ENCODE assay signal across 13 cellular contexts in the genomic region with DNA sequence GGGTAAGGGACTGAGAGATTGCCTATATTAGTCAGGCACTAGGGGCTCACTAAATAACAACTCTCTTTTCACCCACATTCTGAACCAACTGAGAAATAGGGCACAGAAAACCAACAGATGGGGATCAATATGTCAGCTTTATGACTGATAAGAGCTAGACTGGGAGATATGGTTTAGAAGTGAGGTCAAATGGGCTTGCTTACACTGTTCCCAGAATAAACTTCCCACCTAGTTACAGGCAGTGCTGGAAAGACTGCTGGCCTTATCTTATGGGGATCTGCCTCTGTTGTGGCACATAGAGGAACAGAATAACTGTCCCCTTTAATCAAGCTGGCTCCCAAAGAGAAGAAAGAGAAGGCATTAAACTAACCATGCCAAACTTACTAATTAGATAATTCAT.
"Had no signal": no experiment of that assay in that cellular context is flagged by ENCODE, and none has a peak within 500 bp of the region (broad histone marks: within the 10 kb centered on the region; RNA-seq: fewer than 3 reads in every experiment).

No MANE protein-coding gene starts in this region.

- H3K27me3 ChIP-seq: adrenal gland, hepatocyte had no signal

- H3K9me3 Mint-ChIP-seq: activated naive CD4-positive, alpha-beta T cell treated with anti-CD3 and anti-CD28 coated beads, Interleukin-2, amount 50 U/mL, for 24 hours; stimulated activated naive CD8-positive, alpha-beta T cell treated with anti-CD3 and anti-CD28 coated beads, Interleukin-15, amount 100 ng/mL, for 72 hours; type B pancreatic cell had no signal

- H3K79me2 ChIP-seq: hepatocyte had no signal

- H3K27ac Mint-ChIP-seq: activated naive CD4-positive, alpha-beta T cell treated with anti-CD3 and anti-CD28 coated beads, Interleukin-2, amount 50 U/mL, for 24 hours; stimulated activated naive CD8-positive, alpha-beta T cell treated with anti-CD3 and anti-CD28 coated beads, Interleukin-15, amount 100 ng/mL, for 72 hours; type B pancreatic cell had no signal

- H3K4me3 Mint-ChIP-seq: activated CD8-positive, alpha-beta T cell treated with anti-CD3 and anti-CD28 coated beads, Interleukin-2, amount 10 ng/mL, durations not matched to agents 7 days and 5 days; activated naive CD4-positive, alpha-beta T cell treated with anti-CD3 and anti-CD28 coated beads, Interleukin-2, amount 50 U/mL, for 24 hours; stimulated activated naive CD8-positive, alpha-beta T cell treated with anti-CD3 and anti-CD28 coated beads, Interleukin-15, amount 100 ng/mL, for 72 hours; type B pancreatic cell had no signal

- H3K36me3 Mint-ChIP-seq: type B pancreatic cell had no signal

- H3K36me3 ChIP-seq: adrenal gland had no signal

- H3K9me3 ChIP-seq: adrenal gland had no signal

- H3K4me3 ChIP-seq: adrenal gland, hepatocyte had no signal

- DNase-seq: activated CD4-positive, alpha-beta T cell treated with anti-CD3 and anti-CD28 coated beads for 48 hours; activated CD8-positive, alpha-beta memory T cell treated with anti-CD3 and anti-CD28 coated beads, Interleukin-2, amount 50 U/mL, for 4 hours; activated CD8-positive, alpha-beta T cell treated with anti-CD3 and anti-CD28 coated beads, Interleukin-2, amount 10 ng/mL, durations not matched to agents 7 days and 5 days; activated effector memory CD4-positive, alpha-beta T cell treated with anti-CD3 and anti-CD28 coated beads, Interleukin-2, amount 50 U/mL, for 16 hours; activated T-cell treated with anti-CD3 and anti-CD28 coated beads, Interleukin-2, amount 50 U/mL, for 48 hours; adrenal gland; islet precursor cell; stimulated activated naive CD8-positive, alpha-beta T cell treated with anti-CD3 and anti-CD28 coated beads, Interleukin-15, amount 100 ng/mL, for 72 hours had no signal

- H3K27ac ChIP-seq: adrenal gland, hepatocyte had no signal

- ATAC-seq: activated CD8-positive, alpha-beta T cell treated with anti-CD3 and anti-CD28 coated beads, Interleukin-2, amount 10 ng/mL, durations not matched to agents 7 days and 5 days; esophagus mucosa; sciatic nerve; stimulated activated naive CD8-positive, alpha-beta T cell treated with anti-CD3 and anti-CD28 coated beads, Interleukin-15, amount 100 ng/mL, for 72 hours had no signal

- H2AFZ ChIP-seq: hepatocyte had no signal

- H3K27me3 Mint-ChIP-seq: activated naive CD4-positive, alpha-beta T cell treated with anti-CD3 and anti-CD28 coated beads, Interleukin-2, amount 50 U/mL, for 24 hours; stimulated activated naive CD8-positive, alpha-beta T cell treated with anti-CD3 and anti-CD28 coated beads, Interleukin-15, amount 100 ng/mL, for 72 hours; type B pancreatic cell had no signal

- H3K4me2 ChIP-seq: hepatocyte had no signal
